In the genomic region with DNA sequence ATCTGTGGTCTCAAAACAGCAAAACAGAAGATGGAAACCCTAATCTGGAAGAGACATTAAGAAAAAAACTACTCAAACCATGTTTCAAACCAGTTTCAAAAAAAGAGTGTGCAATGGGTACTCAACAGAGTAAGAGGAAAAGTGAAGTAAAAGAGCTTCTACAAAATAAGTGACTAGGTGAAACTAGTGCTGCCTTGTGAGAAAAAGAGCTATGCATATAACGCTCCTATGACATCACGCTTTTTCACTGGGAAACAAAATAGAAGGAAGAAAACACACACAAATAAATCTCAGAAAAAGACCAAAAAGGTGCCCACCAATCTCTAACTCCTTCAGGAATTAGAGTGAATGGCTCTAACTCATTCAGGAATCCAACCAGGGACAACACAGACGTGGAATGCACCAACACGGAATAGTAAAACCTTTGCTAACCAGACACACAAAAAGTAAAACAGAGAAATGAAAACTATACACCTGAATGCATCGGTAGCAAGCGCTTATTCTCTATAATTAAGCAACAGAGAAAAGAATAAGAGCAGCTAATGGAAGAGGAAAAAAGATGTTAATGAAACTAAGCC, we compare ENCODE assay signal across 8 cellular contexts. TPM values are rescaled to one million over a fixed set of nuclear protein-coding genes. Genes with fewer than 3 reads are reported as not detected.
DNase-seq lines count a peak whose midpoint lies in the region; ATAC-seq, FAIRE-seq and TF ChIP-seq lines count a peak whose summit lies in the region.

No MANE protein-coding gene starts in this region.

- H3K36me3 ChIP-seq in SJSA1 = peaks cover 9% of the 10 kb centered on the region
- no peaks in the 10 kb centered on the region for H3K36me3 ChIP-seq in skeletal muscle satellite cell (ENCODE audit: insufficient read depth, low read length)

- TF ChIP-seq CTCF in A549 (IDR thresholded peaks at IDR 0.05) (no peak), fibroblast of pulmonary artery (IDR thresholded peaks at IDR 0.05; ENCODE audit: low read length, missing control alignments) (no peak)

- DNase-seq in A549 (ENCODE audit: low read depth in 1 of 2, low spot score in 1 of 2) (no peak), SJSA1 (ENCODE audit: low read depth in 1 of 2, low spot score in 2 of 2) (no peak), fibroblast of pulmonary artery (ENCODE audit: low read depth) (no peak)
- no peak for DNase-seq in activated CD8-positive, alpha-beta memory T cell treated with anti-CD3 and anti-CD28 coated beads for 24 hours
- DNase-seq in effector CD4-positive, alpha-beta T cell = no peak

- no peak for TF ChIP-seq POLR2A in A549 (IDR thresholded peaks at IDR 0.05; ENCODE audit: low read length)

- FAIRE-seq in A549 (lab: Jason Lieb, UNC) = no peak

- no peak for TF ChIP-seq EP300 in A549 (IDR thresholded peaks at IDR 0.05)

- H3K9ac ChIP-seq in skeletal muscle satellite cell (ENCODE audit: low read depth, low read length) = peak overlapping the region; percentile 97

- H3K27me3 ChIP-seq in SJSA1 (replicated peaks) (no peaks in the 10 kb centered on the region), skeletal muscle satellite cell (ENCODE audit: control insufficient read depth, insufficient read depth, low read length) (no peaks in the 10 kb centered on the region)

- peak overlapping the region; percentile 99 to 100 for H3K27ac ChIP-seq in A549
- H3K27ac ChIP-seq in SJSA1 = peak overlapping the region; percentile 69; the same call in 1 of the 2 replicates

- CTCF ChIA-PET in A549 (lab: Yijun Ruan, JAX) = interaction anchor here (1.2 to 1.8 kb wide), 2 partner anchors 52 to 160 kb away, joined by 4 to 10 read pairs; no protein-coding TSS in a partner anchor

- ATAC-seq in A549 (no peak), GM18907 (IDR thresholded peaks at IDR 0.05; ENCODE audit: unreplicated experiment) (peak; percentile 9), HG02588 (IDR thresholded peaks at IDR 0.05; ENCODE audit: unreplicated experiment) (no peak)

- peak overlapping the region; percentile 96 for H3K4me3 ChIP-seq in A549
- peak overlapping the region; percentile 93 for H3K4me3 ChIP-seq in SJSA1
- H3K4me3 ChIP-seq in fibroblast of pulmonary artery (replicated peaks; ENCODE audit: low read depth, low read length) = peak overlapping the region; percentile 92
- H3K4me3 ChIP-seq in skeletal muscle satellite cell (ENCODE audit: low read length) = peak overlapping the region; percentile 98

- WGBS in A549 (ENCODE audit: missing lambda C conversion rate) = 18% methylated on average over 6 of the region's 6 CpGs

- no peak for TF ChIP-seq RAD21 in A549 (conservative IDR thresholded peaks at IDR 0.05 in 1 of 2, IDR thresholded peaks at IDR 0.05 in 1 of 2)

- H3K4me2 ChIP-seq in A549 (peak overlapping the region; percentile 87), skeletal muscle satellite cell (ENCODE audit: low read length) (peak overlapping the region; percentile 86)

- H3K4me1 ChIP-seq in A549 (peaks cover 34% of the 10 kb centered on the region), SJSA1 (replicated peaks) (peaks cover 19% of the 10 kb centered on the region), skeletal muscle satellite cell (ENCODE audit: control insufficient read depth, insufficient read depth, low read length) (peaks cover 9% of the 10 kb centered on the region)

- POLR2A ChIA-PET in A549 (lab: Yijun Ruan, JAX) = interaction anchor here (0.5 kb wide), 2 partner anchors 13 to 54 kb away, joined by 3 to 4 read pairs; no protein-coding TSS in a partner anchor

- H3K9me3 ChIP-seq in A549 (no peaks in the 10 kb centered on the region), SJSA1 (replicated peaks) (no peaks in the 10 kb centered on the region), skeletal muscle satellite cell (replicated peaks; ENCODE audit: low read length) (no peaks in the 10 kb centered on the region)

TF ChIP-seq in A549, 52 proteins besides CTCF, POLR2A, EP300 and RAD21:
- no peak for TF ChIP-seq HEYL (CRISPR knock-in tag; IDR thresholded peaks at IDR 0.05)
- no peak for TF ChIP-seq RARB (CRISPR knock-in tag; IDR thresholded peaks at IDR 0.05)
- TF ChIP-seq, protein P1, sequence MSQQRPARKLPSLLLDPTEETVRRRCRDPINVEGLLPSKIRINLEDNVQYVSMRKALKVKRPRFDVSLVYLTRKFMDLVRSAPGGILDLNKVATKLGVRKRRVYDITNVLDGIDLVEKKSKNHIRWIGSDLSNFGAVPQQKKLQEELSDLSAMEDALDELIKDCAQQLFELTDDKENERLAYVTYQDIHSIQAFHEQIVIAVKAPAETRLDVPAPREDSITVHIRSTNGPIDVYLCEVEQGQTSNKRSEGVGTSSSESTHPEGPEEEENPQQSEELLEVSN (IDR thresholded peaks at IDR 0.05; ENCODE audit: borderline replicate concordance, low read depth) = no peak
- no peak for TF ChIP-seq ZC3H11A (IDR thresholded peaks at IDR 0.05)
- no peak for TF ChIP-seq CBX8 (IDR thresholded peaks at IDR 0.05)
- no peak for TF ChIP-seq NFE2L2 (conservative IDR thresholded peaks at IDR 0.05; ENCODE audit: low read length)
- TF ChIP-seq ZSCAN20 (CRISPR knock-in tag; IDR thresholded peaks at IDR 0.05) = no peak
- no peak for TF ChIP-seq RFX5 (IDR thresholded peaks at IDR 0.05)
- TF ChIP-seq PHF8 (IDR thresholded peaks at IDR 0.05; ENCODE audit: borderline replicate concordance, low read depth) = no peak
- TF ChIP-seq, protein P2, sequence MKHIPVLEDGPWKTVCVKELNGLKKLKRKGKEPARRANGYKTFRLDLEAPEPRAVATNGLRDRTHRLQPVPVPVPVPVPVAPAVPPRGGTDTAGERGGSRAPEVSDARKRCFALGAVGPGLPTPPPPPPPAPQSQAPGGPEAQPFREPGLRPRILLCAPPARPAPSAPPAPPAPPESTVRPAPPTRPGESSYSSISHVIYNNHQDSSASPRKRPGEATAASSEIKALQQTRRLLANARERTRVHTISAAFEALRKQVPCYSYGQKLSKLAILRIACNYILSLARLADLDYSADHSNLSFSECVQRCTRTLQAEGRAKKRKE (CRISPR knock-in tag; IDR thresholded peaks at IDR 0.05; ENCODE audit: low read depth) = no peak
- no peak for TF ChIP-seq NR3C1 (IDR thresholded peaks at IDR 0.05)
- TF ChIP-seq, protein P3, sequence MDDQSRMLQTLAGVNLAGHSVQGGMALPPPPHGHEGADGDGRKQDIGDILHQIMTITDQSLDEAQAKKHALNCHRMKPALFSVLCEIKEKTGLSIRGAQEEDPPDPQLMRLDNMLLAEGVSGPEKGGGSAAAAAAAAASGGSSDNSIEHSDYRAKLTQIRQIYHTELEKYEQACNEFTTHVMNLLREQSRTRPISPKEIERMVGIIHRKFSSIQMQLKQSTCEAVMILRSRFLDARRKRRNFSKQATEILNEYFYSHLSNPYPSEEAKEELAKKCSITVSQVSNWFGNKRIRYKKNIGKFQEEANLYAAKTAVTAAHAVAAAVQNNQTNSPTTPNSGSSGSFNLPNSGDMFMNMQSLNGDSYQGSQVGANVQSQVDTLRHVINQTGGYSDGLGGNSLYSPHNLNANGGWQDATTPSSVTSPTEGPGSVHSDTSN (IDR thresholded peaks at IDR 0.05) = no peak
- TF ChIP-seq, protein P4, sequence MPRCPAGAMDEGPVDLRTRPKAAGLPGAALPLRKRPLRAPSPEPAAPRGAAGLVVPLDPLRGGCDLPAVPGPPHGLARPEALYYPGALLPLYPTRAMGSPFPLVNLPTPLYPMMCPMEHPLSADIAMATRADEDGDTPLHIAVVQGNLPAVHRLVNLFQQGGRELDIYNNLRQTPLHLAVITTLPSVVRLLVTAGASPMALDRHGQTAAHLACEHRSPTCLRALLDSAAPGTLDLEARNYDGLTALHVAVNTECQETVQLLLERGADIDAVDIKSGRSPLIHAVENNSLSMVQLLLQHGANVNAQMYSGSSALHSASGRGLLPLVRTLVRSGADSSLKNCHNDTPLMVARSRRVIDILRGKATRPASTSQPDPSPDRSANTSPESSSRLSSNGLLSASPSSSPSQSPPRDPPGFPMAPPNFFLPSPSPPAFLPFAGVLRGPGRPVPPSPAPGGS (IDR thresholded peaks at IDR 0.05) = no peak
- TF ChIP-seq TP53 (CRISPR knock-in tag; IDR thresholded peaks at IDR 0.05) = no peak

RNA-seq across cellular contexts. Expression of a gene that starts 1.3 kb away (rescaled TPM):
- polyA plus RNA-seq in A549 (2011; rRNA removed) (45.0 and 53.1 TPM in 2 replicates), A549 (2017; fragmentation: RNase III; extraction: RNeasy Plus Mini Kit Qiagen cat#74134 plus additional on column Dnase treatment) (16.8 to 17.8 TPM (median 17.0 TPM) in 3 replicates)
- 10.2 and 13.4 TPM in 2 replicates for polyA plus RNA-seq in A549 (2012; cell fraction: cytosol; rRNA removed)
- 16.6 and 21.0 TPM in 2 replicates for polyA plus RNA-seq in A549 (2012; cell fraction: nucleus; rRNA removed)
- polyA minus RNA-seq in A549 (2011; rRNA and poly(A)+ RNA removed) = 33.9 and 35.4 TPM in 2 replicates
- total RNA-seq in SJSA1 (2014; rRNA removed; shearing (Covaris generic)) = 27.9 and 32.3 TPM in 2 replicates
- total RNA-seq in skeletal muscle satellite cell (2012; rRNA removed) = 19.7 and 20.0 TPM in 2 replicates

RNA-seq across cellular contexts. Expression of a gene that starts 46.8 kb away (rescaled TPM):
- polyA plus RNA-seq in A549 (2011; rRNA removed) (1.7 and 2.4 TPM in 2 replicates), A549 (2017; fragmentation: RNase III; extraction: RNeasy Plus Mini Kit Qiagen cat#74134 plus additional on column Dnase treatment) (0.35 to 0.59 TPM (median 0.42 TPM) in 3 replicates)
- polyA plus RNA-seq in A549 (2012; cell fraction: cytosol; rRNA removed) = 0.61 and 0.71 TPM in 2 replicates
- 0.35 and 0.44 TPM in 2 replicates for polyA plus RNA-seq in A549 (2012; cell fraction: nucleus; rRNA removed)
- polyA minus RNA-seq in A549 (2011; rRNA and poly(A)+ RNA removed) = 1.9 and 3.0 TPM in 2 replicates
- total RNA-seq in SJSA1 (2014; rRNA removed; shearing (Covaris generic)) = under 0.01 TPM in 1 of 2 replicates, not detected in the other
- not detected in 2 replicates for total RNA-seq in skeletal muscle satellite cell (2012; rRNA removed)
